In the genomic region with DNA sequence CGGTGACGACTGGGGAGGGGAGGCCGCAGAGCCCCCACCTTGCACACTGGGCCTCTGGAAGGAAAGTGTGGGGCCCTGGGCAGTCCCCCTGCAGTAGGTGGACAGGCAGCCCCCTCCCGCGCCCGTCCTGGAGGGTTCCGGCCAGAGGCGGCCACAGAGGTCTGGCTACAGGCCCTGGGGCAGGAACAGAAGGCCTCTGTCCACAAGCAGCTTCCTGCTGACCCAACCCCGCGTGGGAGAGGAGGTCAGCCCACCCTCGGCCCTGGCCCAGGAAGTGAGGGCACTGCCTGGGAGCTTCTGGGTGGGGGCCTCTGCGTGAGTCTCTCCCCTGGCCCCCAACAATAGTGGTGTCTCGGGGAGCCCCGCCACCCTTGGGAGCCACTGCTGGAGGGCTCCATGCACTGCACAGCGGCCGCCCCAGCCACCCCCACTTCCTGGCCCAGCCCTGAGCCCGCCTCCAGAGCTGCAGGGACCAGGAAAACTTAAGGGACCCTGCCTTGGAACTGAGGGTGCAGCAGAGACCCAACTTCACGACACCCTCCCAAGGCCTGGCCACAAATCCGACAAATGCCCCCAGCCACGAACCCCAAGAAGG, we compare ENCODE assay signal across 12 cellular contexts. TPM values are rescaled to one million over a fixed set of nuclear protein-coding genes. Genes with fewer than 3 reads are reported as not detected.
DNase-seq lines count a peak whose midpoint lies in the region; ATAC-seq, FAIRE-seq and TF ChIP-seq lines count a peak whose summit lies in the region.
"Had no signal": no experiment of that assay in that cellular context is flagged by ENCODE, and none has a peak within 500 bp of the region (broad histone marks: within the 10 kb centered on the region; RNA-seq: fewer than 3 reads in every experiment).

No MANE protein-coding gene starts in this region.

- H3K9me3 ChIP-seq in esophagus squamous epithelium (no peaks in the 10 kb centered on the region), mesodermal cell (ENCODE audit: control insufficient read depth, low read length) (no peaks in the 10 kb centered on the region)

- intact Hi-C loops in Right ventricle myocardium superior (cut with DNase I) = no loop called here
- intact Hi-C loops in Right ventricle myocardium inferior (cut with DNase I) = loop anchor here (10.0 kb wide), 1 partner anchor 400 kb away; no protein-coding TSS in a partner anchor
- intact Hi-C loops in esophagus squamous epithelium (cut with DNase I) = no loop called here
- intact Hi-C loops in activated naive CD4-positive, alpha-beta T cell treated with anti-CD3 and anti-CD28 coated beads for 36 hours (cut with micrococcal nuclease) = loop anchor here (5.0 kb wide), 1 partner anchor 1058 kb away; no protein-coding TSS in a partner anchor

- H3K4me3 Mint-ChIP-seq in activated naive CD4-positive, alpha-beta T cell treated with anti-CD3 and anti-CD28 coated beads for 36 hours = no peak overlapping the region
- H3K4me3 Mint-ChIP-seq: stimulated activated effector memory CD8-positive, alpha-beta T cell treated with anti-CD3 and anti-CD28 coated beads, Interleukin-12 subunit alpha, Interleukin-12 subunit beta, amount 100 ng/mL, for 72 hours had no signal

- H3K27me3 Mint-ChIP-seq in activated naive CD4-positive, alpha-beta T cell treated with anti-CD3 and anti-CD28 coated beads for 36 hours (ENCODE audit: low read depth) = no peaks in the 10 kb centered on the region

- no peak for TF ChIP-seq POLR2A in esophagus squamous epithelium (IDR thresholded peaks at IDR 0.05)

- ATAC-seq in Right ventricle myocardium superior (ENCODE audit: poor library complexity) = no peak
- no peak for ATAC-seq in Right ventricle myocardium inferior
- ATAC-seq: stimulated activated effector memory CD8-positive, alpha-beta T cell treated with anti-CD3 and anti-CD28 coated beads, Interleukin-12 subunit alpha, Interleukin-12 subunit beta, amount 100 ng/mL, for 72 hours had no signal

- peaks cover 62 to 95% (median 87%) of the 10 kb centered on the region in 3 donors for H3K4me1 ChIP-seq in esophagus squamous epithelium
- peaks cover 60% of the 10 kb centered on the region for H3K4me1 ChIP-seq in mesodermal cell (ENCODE audit: control insufficient read depth, insufficient read depth, low read length, poor library complexity, severe bottlenecking)

- no peak for TF ChIP-seq CTCF in esophagus squamous epithelium (IDR thresholded peaks at IDR 0.05)

- no peaks in the 10 kb centered on the region for H3K36me3 Mint-ChIP-seq in activated naive CD4-positive, alpha-beta T cell treated with anti-CD3 and anti-CD28 coated beads for 36 hours (ENCODE audit: low read depth)
- H3K36me3 Mint-ChIP-seq: stimulated activated effector memory CD8-positive, alpha-beta T cell treated with anti-CD3 and anti-CD28 coated beads, Interleukin-12 subunit alpha, Interleukin-12 subunit beta, amount 100 ng/mL, for 72 hours had no signal

- H3K4me1 Mint-ChIP-seq in activated naive CD4-positive, alpha-beta T cell treated with anti-CD3 and anti-CD28 coated beads for 36 hours (ENCODE audit: low read depth) = peaks cover 6% of the 10 kb centered on the region

- CTCF ChIA-PET in activated naive CD4-positive, alpha-beta T cell treated with anti-CD3 and anti-CD28 coated beads for 36 hours (lab: Charles Lee) = interaction anchor here (1.2 kb wide), 1 partner anchor 20 kb away, joined by 4 read pairs; no protein-coding TSS in a partner anchor

- H3K36me3 ChIP-seq in esophagus squamous epithelium = peaks cover 0 to 5% (median 0%) of the 10 kb centered on the region in 3 donors
- no peaks in the 10 kb centered on the region for H3K36me3 ChIP-seq in mesodermal cell (ENCODE audit: control insufficient read depth, insufficient read depth, low read length)

- H3K9me3 Mint-ChIP-seq in activated naive CD4-positive, alpha-beta T cell treated with anti-CD3 and anti-CD28 coated beads for 36 hours = no peaks in the 10 kb centered on the region
- H3K9me3 Mint-ChIP-seq: stimulated activated effector memory CD8-positive, alpha-beta T cell treated with anti-CD3 and anti-CD28 coated beads, Interleukin-12 subunit alpha, Interleukin-12 subunit beta, amount 100 ng/mL, for 72 hours had no signal

- DNase-seq in Right ventricle myocardium superior (peak; percentile 58), Right ventricle myocardium inferior (ENCODE audit: missing footprints) (no peak), esophagus squamous epithelium (lab: John Stamatoyannopoulos, UW) (no peak), urothelium cell line (ENCODE audit: low spot score) (no peak), NCI-H82 treated with DMSO at 0.1 percent for 48 hours (lab: John Stamatoyannopoulos, UW; ENCODE audit: unreplicated experiment) (no peak), SK-N-DZ (ENCODE audit: low spot score) (no peak)
- no peak for DNase-seq in activated naive CD4-positive, alpha-beta T cell treated with anti-CD3 and anti-CD28 coated beads for 36 hours
- DNase-seq: NCI-H2227 treated with DMSO at 0.1 percent for 48 hours, SW 1271 had no signal

- WGBS in esophagus squamous epithelium, 2 donors = 40% methylated on average over 1 of the region's 20 CpGs; no CpG with 5 or more reads in 1 of the 2 donors
- 87 to 89% methylated on average over 16 to 19 of the region's 20 CpGs for WGBS in mesodermal cell (ENCODE audit: insufficient coverage in 2 of 2), 2 experiments

- H3K27ac ChIP-seq in esophagus squamous epithelium (peak overlapping the region; percentile 61 to 81 (median 76)), mesodermal cell (ENCODE audit: low read depth, low read length, severe bottlenecking) (peak overlapping the region; percentile 45)

- H3K27me3 ChIP-seq in esophagus squamous epithelium = no peaks in the 10 kb centered on the region

- H3K4me3 ChIP-seq in esophagus squamous epithelium (peak overlapping the region in 3 of 4 donors; percentile 29 to 47 (median 32)), mesodermal cell (ENCODE audit: extremely low read depth, insufficient read depth, low read length, poor library complexity, severe bottlenecking) (no peak overlapping the region)

- peak; percentile 58 for FAIRE-seq in urothelium cell line (lab: Jason Lieb, UNC)
- FAIRE-seq: A204.1 had no signal

- H3K27ac Mint-ChIP-seq in activated naive CD4-positive, alpha-beta T cell treated with anti-CD3 and anti-CD28 coated beads for 36 hours = no peak overlapping the region
- H3K27ac Mint-ChIP-seq: stimulated activated effector memory CD8-positive, alpha-beta T cell treated with anti-CD3 and anti-CD28 coated beads, Interleukin-12 subunit alpha, Interleukin-12 subunit beta, amount 100 ng/mL, for 72 hours had no signal

RNA-seq across cellular contexts. Expression of a gene that starts 4.7 kb away (rescaled TPM):
- 6.2 TPM for total RNA-seq in Right ventricle myocardium superior
- total RNA-seq in Right ventricle myocardium inferior = 9.0 TPM
- 10 to 100 TPM; 14.1 to 17.5 (median 16.5) TPM for total RNA-seq in esophagus squamous epithelium
- 32.1 TPM for polyA plus RNA-seq in mesodermal cell (2013, experiment 1 of 2)
- polyA plus RNA-seq in mesodermal cell (2013, experiment 2 of 2) = 22.4 TPM
- total RNA-seq in activated naive CD4-positive, alpha-beta T cell treated with anti-CD3 and anti-CD28 coated beads for 36 hours = 1 to 10 TPM; 3.7 to 4.2 TPM
- polyA plus RNA-seq in SK-N-DZ (2014; cell fraction: cytosol; rRNA removed) = not detected in 2 replicates
- 0.18 and 1.5 TPM in 2 replicates for polyA plus RNA-seq in SK-N-DZ (2014; cell fraction: nucleus; rRNA removed)

RNA-seq across cellular contexts. Expression of a gene that starts 49.6 kb away (rescaled TPM):
- total RNA-seq in Right ventricle myocardium superior = 29.2 TPM
- 25.8 TPM for total RNA-seq in Right ventricle myocardium inferior
- total RNA-seq in esophagus squamous epithelium = 10 to 100 TPM; 27.8 to 45.3 (median 36.6) TPM
- 71.6 TPM for polyA plus RNA-seq in mesodermal cell (2013, experiment 1 of 2)
- polyA plus RNA-seq in mesodermal cell (2013, experiment 2 of 2) = 53.3 TPM
- 100 to 1,000 TPM in 1 of 2 experiments, 10 to 100 TPM in 1; 97.6 to 103 TPM for total RNA-seq in activated naive CD4-positive, alpha-beta T cell treated with anti-CD3 and anti-CD28 coated beads for 36 hours
- 42.2 and 44.8 TPM in 2 replicates for polyA plus RNA-seq in SK-N-DZ (2014; cell fraction: cytosol; rRNA removed)
- 127 and 147 TPM in 2 replicates for polyA plus RNA-seq in SK-N-DZ (2014; cell fraction: nucleus; rRNA removed)

Comparison
In these comparisons a context has a peak if more than half of its experiments do, and no peak if none do; other contexts are left out.
1. intact Hi-C loops: an anchor here in Right ventricle myocardium inferior (10.0 kb wide) and activated naive CD4-positive, alpha-beta T cell treated with anti-CD3 and anti-CD28 coated beads for 36 hours (5.0 kb wide); none called in Right ventricle myocardium superior and esophagus squamous epithelium.